In the genomic region with DNA sequence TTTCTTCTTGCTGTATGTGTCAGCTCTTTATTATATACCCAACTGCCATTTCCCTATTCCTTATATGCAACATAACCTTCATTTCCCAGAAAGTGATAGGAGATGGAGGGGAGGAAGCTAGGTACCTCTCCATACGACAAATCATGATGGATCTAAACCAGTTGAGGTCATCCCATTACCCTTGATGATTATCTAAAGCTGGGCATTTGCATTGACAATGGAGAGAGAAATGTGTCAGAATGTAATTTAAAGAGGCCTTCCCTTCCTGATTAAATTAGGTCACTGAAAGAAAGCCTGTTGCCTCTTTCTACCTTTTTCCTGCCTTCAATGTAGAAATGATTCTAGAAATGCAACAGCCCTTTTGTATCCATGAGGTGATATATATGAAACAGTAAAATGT, we compare ENCODE assay signal across 6 cellular contexts.
"Had no signal": no experiment of that assay in that cellular context is flagged by ENCODE, and none has a peak within 500 bp of the region (broad histone marks: within the 10 kb centered on the region; RNA-seq: fewer than 3 reads in every experiment).

No MANE protein-coding gene starts in this region.

- H3K4me3 ChIP-seq: K562 had no signal

- DNase-seq: IMR-90, KBM-7, KG1 had no signal

- H3K27ac ChIP-seq: HL-60 had no signal

- ATAC-seq: HepG2, K562 had no signal
